ENCODE assay signal across 17 cellular contexts in genomic region chr17:3511841-3512511, GRCh38. TPM values are rescaled to one million over a fixed set of nuclear protein-coding genes. Genes with fewer than 3 reads are reported as not detected.
DNase-seq lines count a peak whose midpoint lies in the region; ATAC-seq, FAIRE-seq and TF ChIP-seq lines count a peak whose summit lies in the region.
"Had no signal": no experiment of that assay in that cellular context is flagged by ENCODE, and none has a peak within 500 bp of the region (broad histone marks: within the 10 kb centered on the region; RNA-seq: fewer than 3 reads in every experiment).

No MANE protein-coding gene starts in this region.

- H3K4me3 Mint-ChIP-seq in immature natural killer cell, result no peak overlapping the region
- H3K4me3 Mint-ChIP-seq in stimulated activated memory B cell treated with anti-CD40 and anti-IgM and Interleukin-4, amounts not matched to agents 10 μg/mL and 1 μg/mL and 100 μg/mL, for 72 hours, result no peak overlapping the region
- H3K4me3 Mint-ChIP-seq: activated CD4-positive, alpha-beta memory T cell treated with anti-CD3 and anti-CD28 coated beads for 36 hours; central memory CD8-positive, alpha-beta T cell; naive B cell had no signal

- peaks cover 4 to 22% (median 9%) of the 10 kb centered on the region in 3 donors for H3K36me3 Mint-ChIP-seq in immature natural killer cell
- peaks cover 75% of the 10 kb centered on the region for H3K36me3 Mint-ChIP-seq in stimulated activated memory B cell treated with anti-CD40 and anti-IgM and Interleukin-4, amounts not matched to agents 10 μg/mL and 1 μg/mL and 100 μg/mL, for 72 hours
- H3K36me3 Mint-ChIP-seq: activated CD4-positive, alpha-beta memory T cell treated with anti-CD3 and anti-CD28 coated beads for 36 hours; naive B cell had no signal

- H3K27me3 Mint-ChIP-seq in immature natural killer cell (ENCODE audit: low read depth in 3 of 3), result peaks cover 2 to 11% (median 7%) of the 10 kb centered on the region in 3 donors
- H3K27me3 Mint-ChIP-seq in stimulated activated memory B cell treated with anti-CD40 and anti-IgM and Interleukin-4, amounts not matched to agents 10 μg/mL and 1 μg/mL and 100 μg/mL, for 72 hours, result no peaks in the 10 kb centered on the region

- H3K9me3 Mint-ChIP-seq in immature natural killer cell, result peaks cover 0 to 3% (median 0%) of the 10 kb centered on the region in 6 donors
- peaks cover 3% of the 10 kb centered on the region for H3K9me3 Mint-ChIP-seq in stimulated activated memory B cell treated with anti-CD40 and anti-IgM and Interleukin-4, amounts not matched to agents 10 μg/mL and 1 μg/mL and 100 μg/mL, for 72 hours
- H3K9me3 Mint-ChIP-seq: central memory CD8-positive, alpha-beta T cell had no signal

- FAIRE-seq in small intestine (lab: Jason Lieb, UNC), result no peak

- peak overlapping the region in 4 of 6 donors; percentile 84 to 98 (median 94) for H3K27ac Mint-ChIP-seq in immature natural killer cell
- H3K27ac Mint-ChIP-seq in stimulated activated memory B cell treated with anti-CD40 and anti-IgM and Interleukin-4, amounts not matched to agents 10 μg/mL and 1 μg/mL and 100 μg/mL, for 72 hours, result no peak overlapping the region
- H3K27ac Mint-ChIP-seq: activated CD4-positive, alpha-beta memory T cell treated with anti-CD3 and anti-CD28 coated beads for 36 hours; naive B cell had no signal

- H3K36me3 ChIP-seq in BJ (ENCODE audit: control insufficient read depth, insufficient read depth, low read length), result no peaks in the 10 kb centered on the region
- H3K36me3 ChIP-seq in small intestine (ENCODE audit: control insufficient read depth in 2 of 2, insufficient read depth in 2 of 2, low read length in 2 of 2), result no peaks in the 10 kb centered on the region
- H3K36me3 ChIP-seq: spleen had no signal

- no peaks in the 10 kb centered on the region for H3K27me3 ChIP-seq in BJ (ENCODE audit: control insufficient read depth, insufficient read depth, low read length)
- H3K27me3 ChIP-seq in small intestine (ENCODE audit: control insufficient read depth in 2 of 2, insufficient read depth in 2 of 2, low read length in 2 of 2), result no peaks in the 10 kb centered on the region
- H3K27me3 ChIP-seq: spleen had no signal

- H3K9me3 ChIP-seq in small intestine (ENCODE audit: control insufficient read depth, low read depth), result no peaks in the 10 kb centered on the region
- H3K9me3 ChIP-seq: spleen had no signal

- H3K4me3 ChIP-seq in BJ (ENCODE audit: low read depth, low read length) (no peak overlapping the region), small intestine (ENCODE audit: low read depth in 1 of 2, low read length in 2 of 2) (no peak overlapping the region)
- H3K4me3 ChIP-seq: spleen had no signal

- intact Hi-C loops in sciatic nerve (cut with DNase I), result no loop called here

- 71 to 77% (median 72%) methylated on average over 8 of the region's 8 CpGs for WGBS in small intestine, 3 donors

- no peaks in the 10 kb centered on the region for H3K4me1 ChIP-seq in small intestine (ENCODE audit: control insufficient read depth in 2 of 2, insufficient read depth in 1 of 2, low read depth in 1 of 2, low read length in 1 of 2)
- H3K4me1 ChIP-seq: spleen had no signal

- POLR2A ChIA-PET in BJ (lab: Charles Lee), result no interaction called here

- peak; percentile 33 for DNase-seq in BJ (ENCODE audit: low read depth)
- no peak for DNase-seq in immature natural killer cell
- DNase-seq in sciatic nerve (ENCODE audit: low spot score), result no peak
- DNase-seq in AG08396 (ENCODE audit: low spot score), result no peak
- DNase-seq in small intestine, result no peak
- DNase-seq: activated CD4-positive, alpha-beta memory T cell treated with anti-CD3 and anti-CD28 coated beads for 36 hours; activated gamma-delta T cell treated with Interleukin-2 at 50 U/mL for 16 hours; naive B cell; NCI-H1694; NCI-H526; spleen; T1000 had no signal

- peaks cover 26 to 30% of the 10 kb centered on the region in 2 donors for H3K4me1 Mint-ChIP-seq in immature natural killer cell
- H3K4me1 Mint-ChIP-seq in stimulated activated memory B cell treated with anti-CD40 and anti-IgM and Interleukin-4, amounts not matched to agents 10 μg/mL and 1 μg/mL and 100 μg/mL, for 72 hours, result no peaks in the 10 kb centered on the region
- H3K4me1 Mint-ChIP-seq: naive B cell had no signal

- TF ChIP-seq CTCF in BJ (IDR thresholded peaks at IDR 0.05; ENCODE audit: insufficient read depth, low read depth, low read length), result no peak

- CTCF ChIA-PET in BJ (lab: Yijun Ruan, JAX), result interaction anchor here (0.6 to 1.6 kb wide), 2 partner anchors 12 to 1895 kb away, joined by 3 to 7 read pairs; no protein-coding TSS in a partner anchor

- H3K27ac ChIP-seq in cingulate gyrus (ENCODE audit: low read depth, low read length) (peak overlapping the region; percentile 98), small intestine (ENCODE audit: low read depth in 1 of 2, low read length in 1 of 2) (peak overlapping the region in 1 of 2 donors; percentile 52)
- H3K27ac ChIP-seq: HL-60 had no signal

- ATAC-seq in sciatic nerve, result peak; percentile 75
- ATAC-seq in HG03196 (IDR thresholded peaks at IDR 0.05; ENCODE audit: unreplicated experiment), result no peak
- no peak for ATAC-seq in stimulated activated memory B cell treated with anti-CD40 and anti-IgM and Interleukin-4, amounts not matched to agents 10 μg/mL and 1 μg/mL and 100 μg/mL, for 72 hours

RNA-seq across cellular contexts. Expression of gene ASPA, which starts 36.2 kb away (rescaled TPM):
- polyA plus RNA-seq in BJ (2011; rRNA removed), result 0.15 TPM in 1 of 2 replicates, not detected in the other
- polyA minus RNA-seq in BJ (2011; rRNA and poly(A)+ RNA removed), result not detected in 2 replicates
- polyA plus RNA-seq in immature natural killer cell, result not detected
- total RNA-seq in sciatic nerve, result 41.6 TPM
- 1 to 10 TPM; 2.2 to 8.1 (median 5.4) TPM for polyA plus RNA-seq in small intestine
- total RNA-seq: activated CD4-positive, alpha-beta memory T cell treated with anti-CD3 and anti-CD28 coated beads for 36 hours had no signal

RNA-seq across cellular contexts. Expression of gene SPATA22, which starts 40.4 kb away (rescaled TPM):
- polyA plus RNA-seq in BJ (2011; rRNA removed) (not detected in 2 replicates), immature natural killer cell (not detected), small intestine (under 1 TPM in 1 of 3 donors, not detected in 2; 0.12 TPM)
- polyA minus RNA-seq in BJ (2011; rRNA and poly(A)+ RNA removed), result not detected in 2 replicates
- total RNA-seq in sciatic nerve, result 0.67 TPM
- total RNA-seq: activated CD4-positive, alpha-beta memory T cell treated with anti-CD3 and anti-CD28 coated beads for 36 hours had no signal

RNA-seq across cellular contexts. Expression of gene TRPV3, which starts 45.6 kb away (rescaled TPM):
- polyA plus RNA-seq in BJ (2011; rRNA removed) (0.54 and 0.56 TPM in 2 replicates), immature natural killer cell (1 to 10 TPM in 1 of 3 donors, under 1 TPM in 2; 0.05 to 1.3 (median 0.39) TPM), small intestine (1 to 10 TPM; 1.1 to 9.4 (median 5.4) TPM)
- 0.98 and 2.2 TPM in 2 replicates for polyA minus RNA-seq in BJ (2011; rRNA and poly(A)+ RNA removed)
- total RNA-seq in sciatic nerve, result 13.0 TPM
